In genomic region chr7:17212188-17212587, GRCh38 we compare ENCODE assay signal across 1 cellular context.
TF ChIP-seq lines count a peak whose summit lies in the region.

No MANE protein-coding gene starts in this region.

TF ChIP-seq in liver, 16 proteins besides CTCF, POLR2A, EP300 and RAD21 (continued from another document):
- TF ChIP-seq REST (IDR thresholded peaks at IDR 0.05), result peak; percentile 25
- no peak for TF ChIP-seq ATF3 (IDR thresholded peaks at IDR 0.05)
